ENCODE assay signal across 14 cellular contexts in genomic region chr21:22223385-22223784, GRCh38.
DNase-seq lines count a peak whose midpoint lies in the region; ATAC-seq, FAIRE-seq and TF ChIP-seq lines count a peak whose summit lies in the region.
"Had no signal": no experiment of that assay in that cellular context is flagged by ENCODE, and none has a peak within 500 bp of the region (broad histone marks: within the 10 kb centered on the region; RNA-seq: fewer than 3 reads in every experiment).

No MANE protein-coding gene starts in this region.

- ATAC-seq in activated CD8-positive, alpha-beta T cell treated with anti-CD3 and anti-CD28 coated beads for 36 hours = peak; percentile 82
- ATAC-seq in activated CD8-positive, alpha-beta T cell treated with anti-CD3 and anti-CD28 coated beads, Interleukin-2, amount 10 ng/mL, durations not matched to agents 7 days and 5 days = no peak
- ATAC-seq in HG02642 (IDR thresholded peaks at IDR 0.05; ENCODE audit: poor library complexity, unreplicated experiment) = peak; percentile 94
- ATAC-seq in omental fat pad (ENCODE audit: low FRiP score) = peak; percentile 89
- no peak for ATAC-seq in HG03280 (IDR thresholded peaks at IDR 0.05; ENCODE audit: unreplicated experiment)

- TF ChIP-seq CTCF in activated CD8-positive, alpha-beta T cell treated with anti-CD3 and anti-CD28 coated beads for 36 hours (IDR thresholded peaks at IDR 0.05) = no peak
- TF ChIP-seq CTCF in omental fat pad (IDR thresholded peaks at IDR 0.05) = no peak

- H3K4me1 Mint-ChIP-seq in activated CD8-positive, alpha-beta T cell treated with anti-CD3 and anti-CD28 coated beads for 36 hours (ENCODE audit: low read depth) = peaks cover 7% of the 10 kb centered on the region
- peaks cover 4% of the 10 kb centered on the region for H3K4me1 Mint-ChIP-seq in activated CD8-positive, alpha-beta T cell treated with anti-CD3 and anti-CD28 coated beads, Interleukin-2, amount 10 ng/mL, durations not matched to agents 7 days and 5 days (ENCODE audit: low read depth)

- POLR2A ChIA-PET in activated CD8-positive, alpha-beta T cell treated with anti-CD3 and anti-CD28 coated beads for 36 hours (lab: Charles Lee) = no interaction called here
- POLR2A ChIA-PET in activated CD8-positive, alpha-beta T cell treated with anti-CD3 and anti-CD28 coated beads, Interleukin-2, amount 10 ng/mL, durations not matched to agents 7 days and 5 days (lab: Charles Lee) = no interaction called here

- H3K9me3 Mint-ChIP-seq in activated CD8-positive, alpha-beta T cell treated with anti-CD3 and anti-CD28 coated beads for 36 hours = peaks cover 1% of the 10 kb centered on the region
- no peaks in the 10 kb centered on the region for H3K9me3 Mint-ChIP-seq in activated CD8-positive, alpha-beta T cell treated with anti-CD3 and anti-CD28 coated beads, Interleukin-2, amount 10 ng/mL, durations not matched to agents 7 days and 5 days (ENCODE audit: insufficient read depth)

- CTCF ChIA-PET in activated CD8-positive, alpha-beta T cell treated with anti-CD3 and anti-CD28 coated beads for 36 hours (lab: Charles Lee) = no interaction called here
- CTCF ChIA-PET in activated CD8-positive, alpha-beta T cell treated with anti-CD3 and anti-CD28 coated beads, Interleukin-2, amount 10 ng/mL, durations not matched to agents 7 days and 5 days (lab: Charles Lee) = no interaction called here

- intact Hi-C loops in activated CD8-positive, alpha-beta T cell treated with anti-CD3 and anti-CD28 coated beads for 36 hours (cut with micrococcal nuclease) = no loop called here

- no peak overlapping the region for H3K27ac Mint-ChIP-seq in activated CD8-positive, alpha-beta T cell treated with anti-CD3 and anti-CD28 coated beads for 36 hours
- no peak overlapping the region for H3K27ac Mint-ChIP-seq in activated CD8-positive, alpha-beta T cell treated with anti-CD3 and anti-CD28 coated beads, Interleukin-2, amount 10 ng/mL, durations not matched to agents 7 days and 5 days

- no peak for FAIRE-seq in HTR-8/SVneo (lab: Jason Lieb, UNC)

- no peaks in the 10 kb centered on the region for H3K36me3 Mint-ChIP-seq in activated CD8-positive, alpha-beta T cell treated with anti-CD3 and anti-CD28 coated beads for 36 hours (ENCODE audit: low read depth)
- H3K36me3 Mint-ChIP-seq in activated CD8-positive, alpha-beta T cell treated with anti-CD3 and anti-CD28 coated beads, Interleukin-2, amount 10 ng/mL, durations not matched to agents 7 days and 5 days (ENCODE audit: low read depth) = no peaks in the 10 kb centered on the region

- H3K27me3 Mint-ChIP-seq in activated CD8-positive, alpha-beta T cell treated with anti-CD3 and anti-CD28 coated beads for 36 hours = no peaks in the 10 kb centered on the region
- no peaks in the 10 kb centered on the region for H3K27me3 Mint-ChIP-seq in activated CD8-positive, alpha-beta T cell treated with anti-CD3 and anti-CD28 coated beads, Interleukin-2, amount 10 ng/mL, durations not matched to agents 7 days and 5 days (ENCODE audit: low read depth)

- H3K4me3 Mint-ChIP-seq in activated CD8-positive, alpha-beta T cell treated with anti-CD3 and anti-CD28 coated beads for 36 hours = no peak overlapping the region
- no peak overlapping the region for H3K4me3 Mint-ChIP-seq in activated CD8-positive, alpha-beta T cell treated with anti-CD3 and anti-CD28 coated beads, Interleukin-2, amount 10 ng/mL, durations not matched to agents 7 days and 5 days

- no peak for DNase-seq in activated CD8-positive, alpha-beta T cell treated with anti-CD3 and anti-CD28 coated beads for 36 hours
- no peak for DNase-seq in activated CD8-positive, alpha-beta T cell treated with anti-CD3 and anti-CD28 coated beads, Interleukin-2, amount 10 ng/mL, durations not matched to agents 7 days and 5 days
- DNase-seq in MV-4-11 (lab: John Stamatoyannopoulos, UW) (peak; percentile 44), omental fat pad (ENCODE audit: low spot score) (no peak), HTR-8/SVneo (ENCODE audit: insufficient read length, low spot score) (no peak), retina (no peak)
- DNase-seq: dermis blood vessel endothelial cell, DMS79, midbrain, NCI-H187, small intestine, WERI-Rb-1 had no signal

Comparison
In these comparisons a context has a peak if more than half of its experiments do, and no peak if none do; other contexts are left out.
1. ATAC-seq: peak in activated CD8-positive, alpha-beta T cell treated with anti-CD3 and anti-CD28 coated beads for 36 hours (single experiment), HG02642 (single experiment) and omental fat pad (single experiment); none in activated CD8-positive, alpha-beta T cell treated with anti-CD3 and anti-CD28 coated beads, Interleukin-2, amount 10 ng/mL, durations not matched to agents 7 days and 5 days (single experiment) and HG03280 (single experiment).